7 cellular contexts compared by ENCODE assay signal in genomic region chr10:20933705-20934104, GRCh38.
"Had no signal": no experiment of that assay in that cellular context is flagged by ENCODE, and none has a peak within 500 bp of the region (broad histone marks: within the 10 kb centered on the region; RNA-seq: fewer than 3 reads in every experiment).

No MANE protein-coding gene starts in this region.

- ATAC-seq: HepG2, K562 had no signal

- DNase-seq: IMR-90, KBM-7, KG1 had no signal

- H3K27ac ChIP-seq: HL-60, KMS-11 had no signal

- H3K4me2 ChIP-seq: KMS-11 had no signal

- H3K4me3 ChIP-seq: K562 had no signal

- H3K9ac ChIP-seq: KMS-11 had no signal
